Comparison of ENCODE assay signal across 15 cellular contexts in the genomic region with DNA sequence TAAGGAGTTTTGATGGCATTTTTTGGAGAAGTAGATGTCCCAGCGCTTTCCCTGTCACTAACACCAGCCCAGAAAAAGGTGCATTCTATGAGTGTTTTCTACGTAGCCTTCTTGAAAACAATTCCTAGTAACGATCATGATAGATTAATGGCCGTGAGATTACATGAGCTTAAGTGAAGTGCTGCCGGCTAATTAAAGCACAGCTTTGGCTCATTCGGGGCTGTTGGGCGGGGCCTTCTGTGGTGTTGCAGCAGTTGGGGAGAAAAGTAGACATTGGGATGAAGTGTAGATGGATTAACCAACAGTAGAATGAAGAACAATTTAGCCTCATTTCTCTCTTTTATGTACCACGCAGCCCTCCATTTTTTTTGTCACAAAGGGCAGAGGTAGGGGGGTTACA. TPM values are rescaled to one million over a fixed set of nuclear protein-coding genes. Genes with fewer than 3 reads are reported as not detected.
DNase-seq lines count a peak whose midpoint lies in the region; ATAC-seq and TF ChIP-seq lines count a peak whose summit lies in the region.
"Had no signal": no experiment of that assay in that cellular context is flagged by ENCODE, and none has a peak within 500 bp of the region (broad histone marks: within the 10 kb centered on the region; RNA-seq: fewer than 3 reads in every experiment).

No MANE protein-coding gene starts in this region.

- H3K4me3 Mint-ChIP-seq in activated CD4-positive, alpha-beta memory T cell treated with anti-CD3 and anti-CD28 coated beads for 36 hours: no peak overlapping the region

- no peak overlapping the region for H3K9ac ChIP-seq in muscle layer of colon (ENCODE audit: low read length)

- H3K27me3 ChIP-seq in muscle layer of colon (ENCODE audit: control insufficient read depth in 1 of 2, insufficient read depth in 2 of 2, low read length in 2 of 2) (no peaks in the 10 kb centered on the region), tibial nerve (no peaks in the 10 kb centered on the region)

- H3K4me1 ChIP-seq in muscle layer of colon (ENCODE audit: insufficient read depth, low read length) (peaks cover 32% of the 10 kb centered on the region), tibial nerve (peaks cover 0 to 34% (median 2%) of the 10 kb centered on the region in 4 donors)

- no peak for TF ChIP-seq EP300 in tibial nerve (IDR thresholded peaks at IDR 0.05)

- CTCF ChIA-PET in activated CD4-positive, alpha-beta memory T cell treated with anti-CD3 and anti-CD28 coated beads for 36 hours (lab: Charles Lee): no interaction called here

- WGBS in tibial nerve, 2 donors: 48 to 55% methylated on average over 8 of the region's 8 CpGs

- peak overlapping the region in 1 of 2 donors; percentile 48 for H3K4me3 ChIP-seq in muscle layer of colon (ENCODE audit: low read depth in 1 of 2, low read length in 2 of 2)
- peak overlapping the region in 3 of 4 donors; percentile 2 to 37 (median 14) for H3K4me3 ChIP-seq in tibial nerve
- H3K4me3 ChIP-seq: HAP-1 had no signal

- H3K9me3 ChIP-seq in muscle layer of colon (ENCODE audit: low read length) (no peaks in the 10 kb centered on the region), tibial nerve (peaks cover 0 to 9% (median 0%) of the 10 kb centered on the region in 4 donors)

- no peak for TF ChIP-seq POLR2A in tibial nerve (IDR thresholded peaks at IDR 0.05)

- DNase-seq in NCI-H2227 (lab: John Stamatoyannopoulos, UW; ENCODE audit: unreplicated experiment) (peak; percentile 14), NCI-H2227 treated with DMSO at 0.1 percent for 48 hours (lab: John Stamatoyannopoulos, UW) (no peak), tibial nerve (ENCODE audit: low spot score in 2 of 2) (no peak), SKM-1 treated with dmso at 0.1 percent for 144 hours (lab: John Stamatoyannopoulos, UW; ENCODE audit: unreplicated experiment) (no peak)
- no peak for DNase-seq in activated CD4-positive, alpha-beta memory T cell treated with anti-CD3 and anti-CD28 coated beads for 36 hours
- DNase-seq: islet precursor cell; KBM-7; NCI-H510A; SIG-M5; stimulated activated CD4-positive, alpha-beta T cell treated with anti-CD3 and anti-CD28 coated beads, Interleukin-2, amount 100 ng/mL, for 48 hours had no signal

- intact Hi-C loops in activated CD4-positive, alpha-beta memory T cell treated with anti-CD3 and anti-CD28 coated beads for 36 hours (cut with micrococcal nuclease): no loop called here

- H3K4me1 Mint-ChIP-seq in activated CD4-positive, alpha-beta memory T cell treated with anti-CD3 and anti-CD28 coated beads for 36 hours (ENCODE audit: low read depth): no peaks in the 10 kb centered on the region

- H3K27me3 Mint-ChIP-seq in activated CD4-positive, alpha-beta memory T cell treated with anti-CD3 and anti-CD28 coated beads for 36 hours: no peaks in the 10 kb centered on the region

- peaks cover 2% of the 10 kb centered on the region for H3K36me3 Mint-ChIP-seq in activated CD4-positive, alpha-beta memory T cell treated with anti-CD3 and anti-CD28 coated beads for 36 hours

- no peak overlapping the region for H3K27ac Mint-ChIP-seq in activated CD4-positive, alpha-beta memory T cell treated with anti-CD3 and anti-CD28 coated beads for 36 hours

- POLR2A ChIA-PET in activated CD4-positive, alpha-beta memory T cell treated with anti-CD3 and anti-CD28 coated beads for 36 hours (lab: Charles Lee): no interaction called here

- peaks cover 10% of the 10 kb centered on the region for H3K9me3 Mint-ChIP-seq in activated CD4-positive, alpha-beta memory T cell treated with anti-CD3 and anti-CD28 coated beads for 36 hours

- H3K36me3 ChIP-seq in muscle layer of colon (ENCODE audit: insufficient read depth, low read length): no peaks in the 10 kb centered on the region
- no peaks in the 10 kb centered on the region for H3K36me3 ChIP-seq in tibial nerve
- H3K36me3 ChIP-seq: HAP-1 had no signal

- H3K27ac ChIP-seq in cingulate gyrus (ENCODE audit: low read depth, low read length): peak overlapping the region; percentile 19
- H3K27ac ChIP-seq in muscle layer of colon (ENCODE audit: low read depth, low read length): peak overlapping the region; percentile 61
- peak overlapping the region in 3 of 4 donors; percentile 30 to 81 (median 79) for H3K27ac ChIP-seq in tibial nerve

- no peak for ATAC-seq in HG03175 (IDR thresholded peaks at IDR 0.05; ENCODE audit: unreplicated experiment)
- ATAC-seq: activated CD4-positive, CD25-positive, alpha-beta regulatory T cell treated with anti-CD3 and anti-CD28 coated beads, Interleukin-2, amount 50 U/mL, for 24 hours had no signal

- TF ChIP-seq CTCF in tibial nerve (IDR thresholded peaks at IDR 0.05): no peak

RNA-seq across cellular contexts. Expression of a gene that starts 20.8 kb away (rescaled TPM):
- 10 to 100 TPM; 17.2 to 30.6 (median 19.7) TPM for total RNA-seq in tibial nerve
- total RNA-seq in activated CD4-positive, alpha-beta memory T cell treated with anti-CD3 and anti-CD28 coated beads for 36 hours: 10 to 100 TPM; 42.0 to 43.2 TPM

Comparison
In these comparisons a context has a peak if more than half of its experiments do, and no peak if none do; other contexts are left out.
1. H3K27ac ChIP-seq: peak in every context shown above with its lines; median percentile 79 in tibial nerve; 61 in muscle layer of colon; 19 in cingulate gyrus.